Comparison of ENCODE assay signal across 19 cellular contexts in genomic region chr10:64041989-64042490, GRCh38.
DNase-seq lines count a peak whose midpoint lies in the region; ATAC-seq and TF ChIP-seq lines count a peak whose summit lies in the region.
"Had no signal": no experiment of that assay in that cellular context is flagged by ENCODE, and none has a peak within 500 bp of the region (broad histone marks: within the 10 kb centered on the region; RNA-seq: fewer than 3 reads in every experiment).

No MANE protein-coding gene starts in this region.

- H3K4me1 Mint-ChIP-seq in activated naive CD8-positive, alpha-beta T cell treated with anti-CD3 and anti-CD28 coated beads, Interleukin-2, amount 10 ng/mL, durations not matched to agents 7 days and 5 days = peaks cover 4% of the 10 kb centered on the region
- H3K4me1 Mint-ChIP-seq in naive B cell (peaks cover 5 to 8% (median 5%) of the 10 kb centered on the region in 3 donors), mesothelial cell of epicardium (peaks cover 5% of the 10 kb centered on the region)

- no peaks in the 10 kb centered on the region for H3K9me3 ChIP-seq in aorta (ENCODE audit: control insufficient read depth, low read length)

- intact Hi-C loops in aorta (cut with DNase I) = no loop called here

- POLR2A ChIA-PET in activated naive CD8-positive, alpha-beta T cell treated with anti-CD3 and anti-CD28 coated beads, Interleukin-2, amount 10 ng/mL, durations not matched to agents 7 days and 5 days (lab: Charles Lee) = no interaction called here

- no peaks in the 10 kb centered on the region for H3K36me3 Mint-ChIP-seq in activated naive CD8-positive, alpha-beta T cell treated with anti-CD3 and anti-CD28 coated beads, Interleukin-2, amount 10 ng/mL, durations not matched to agents 7 days and 5 days
- H3K36me3 Mint-ChIP-seq in naive B cell (no peaks in the 10 kb centered on the region), mesothelial cell of epicardium (no peaks in the 10 kb centered on the region)
- H3K36me3 Mint-ChIP-seq: activated naive CD4-positive, alpha-beta T cell treated with anti-CD3 and anti-CD28 coated beads, Interleukin-2, amount 10 ng/mL, durations not matched to agents 7 days and 5 days; brain had no signal

- H3K27me3 ChIP-seq in aorta (ENCODE audit: control insufficient read depth in 1 of 2, insufficient read depth in 2 of 2, low read length in 1 of 2) = no peaks in the 10 kb centered on the region
- H3K27me3 ChIP-seq: foreskin keratinocyte had no signal

- peak; percentile 1 for DNase-seq in stimulated activated CD4-positive, alpha-beta T cell treated with anti-CD3 and anti-CD28 coated beads, Interleukin-1b, Interleukin-23, amount 100 ng/mL, for 48 hours
- DNase-seq in stimulated activated CD4-positive, alpha-beta T cell treated with anti-CD3 and anti-CD28 coated beads, Interleukin-15, amount 100 ng/mL, for 24 hours = no peak
- DNase-seq in activated naive CD8-positive, alpha-beta T cell treated with anti-CD3 and anti-CD28 coated beads, Interleukin-2, amount 10 ng/mL, durations not matched to agents 7 days and 5 days = no peak
- peak; percentile 0 for DNase-seq in naive B cell
- DNase-seq in aorta = no peak
- no peak for DNase-seq in mesothelial cell of epicardium (ENCODE audit: low spot score in 2 of 2, unreplicated experiment in 2 of 2)
- DNase-seq in hippocampal formation (lab: John Stamatoyannopoulos, UW) = no peak
- no peak for DNase-seq in NCI-H1048 (lab: John Stamatoyannopoulos, UW)
- DNase-seq: COR-L47, dermis blood vessel endothelial cell, kidney glomerular epithelial cell, NCI-H1092 treated with DMSO at 0.1 percent for 48 hours, NCI-H446 treated with DMSO at 0.1 percent for 48 hours had no signal

- TF ChIP-seq CTCF in mesothelial cell of epicardium (IDR thresholded peaks at IDR 0.05; ENCODE audit: unreplicated experiment) = no peak

- H3K4me3 ChIP-seq in aorta (ENCODE audit: low read length in 2 of 2) = no peak overlapping the region
- H3K4me3 ChIP-seq: SK-N-MC had no signal

- H3K36me3 ChIP-seq in aorta (ENCODE audit: control insufficient read depth in 1 of 2, insufficient read depth in 2 of 2, low read length in 1 of 2) = no peaks in the 10 kb centered on the region

- H3K4me3 Mint-ChIP-seq in activated naive CD8-positive, alpha-beta T cell treated with anti-CD3 and anti-CD28 coated beads, Interleukin-2, amount 10 ng/mL, durations not matched to agents 7 days and 5 days = peak overlapping the region; percentile 7
- H3K4me3 Mint-ChIP-seq in naive B cell (peak overlapping the region in 6 of 8 donors; percentile 27 to 73 (median 44)), mesothelial cell of epicardium (no peak overlapping the region)
- H3K4me3 Mint-ChIP-seq: brain had no signal

- no peak overlapping the region for H3K27ac Mint-ChIP-seq in activated naive CD8-positive, alpha-beta T cell treated with anti-CD3 and anti-CD28 coated beads, Interleukin-2, amount 10 ng/mL, durations not matched to agents 7 days and 5 days
- H3K27ac Mint-ChIP-seq in naive B cell = no peak overlapping the region
- H3K27ac Mint-ChIP-seq in mesothelial cell of epicardium = no peak overlapping the region
- H3K27ac Mint-ChIP-seq: activated naive CD4-positive, alpha-beta T cell treated with anti-CD3 and anti-CD28 coated beads, Interleukin-2, amount 10 ng/mL, durations not matched to agents 7 days and 5 days had no signal

- ATAC-seq in activated naive CD8-positive, alpha-beta T cell treated with anti-CD3 and anti-CD28 coated beads, Interleukin-2, amount 10 ng/mL, durations not matched to agents 7 days and 5 days (ENCODE audit: low read depth) = no peak
- no peak for ATAC-seq in naive B cell (ENCODE audit: low read depth in 2 of 2)
- peak; percentile 48 for ATAC-seq in aorta (ENCODE audit: low FRiP score)

- peaks cover 3% of the 10 kb centered on the region for H3K27me3 Mint-ChIP-seq in activated naive CD8-positive, alpha-beta T cell treated with anti-CD3 and anti-CD28 coated beads, Interleukin-2, amount 10 ng/mL, durations not matched to agents 7 days and 5 days
- H3K27me3 Mint-ChIP-seq in naive B cell = no peaks in the 10 kb centered on the region
- peaks cover 3% of the 10 kb centered on the region for H3K27me3 Mint-ChIP-seq in mesothelial cell of epicardium (ENCODE audit: low read depth)
- H3K27me3 Mint-ChIP-seq: activated naive CD4-positive, alpha-beta T cell treated with anti-CD3 and anti-CD28 coated beads, Interleukin-2, amount 10 ng/mL, durations not matched to agents 7 days and 5 days had no signal

- no peak overlapping the region for H3K27ac ChIP-seq in aorta (ENCODE audit: low read depth in 1 of 2, low read length in 2 of 2)
- H3K27ac ChIP-seq: epithelial cell of prostate, foreskin keratinocyte, KMS-11, SK-N-MC had no signal

- no peaks in the 10 kb centered on the region for H3K4me1 ChIP-seq in aorta (ENCODE audit: control insufficient read depth in 1 of 2, insufficient read depth in 2 of 2, low read length in 2 of 2)
- H3K4me1 ChIP-seq: foreskin keratinocyte had no signal

- H3K9me3 Mint-ChIP-seq in activated naive CD8-positive, alpha-beta T cell treated with anti-CD3 and anti-CD28 coated beads, Interleukin-2, amount 10 ng/mL, durations not matched to agents 7 days and 5 days = no peaks in the 10 kb centered on the region
- H3K9me3 Mint-ChIP-seq in naive B cell (no peaks in the 10 kb centered on the region), mesothelial cell of epicardium (no peaks in the 10 kb centered on the region)
- H3K9me3 Mint-ChIP-seq: activated naive CD4-positive, alpha-beta T cell treated with anti-CD3 and anti-CD28 coated beads, Interleukin-2, amount 10 ng/mL, durations not matched to agents 7 days and 5 days; brain had no signal

- WGBS in aorta, 2 donors = 63 to 67% methylated on average over 13 to 19 of the region's 19 CpGs

Comparison
In these comparisons a context has a peak if more than half of its experiments do, and no peak if none do; other contexts are left out.
1. DNase-seq: peak in stimulated activated CD4-positive, alpha-beta T cell treated with anti-CD3 and anti-CD28 coated beads, Interleukin-1b, Interleukin-23, amount 100 ng/mL, for 48 hours (single experiment) and naive B cell (single experiment); none in stimulated activated CD4-positive, alpha-beta T cell treated with anti-CD3 and anti-CD28 coated beads, Interleukin-15, amount 100 ng/mL, for 24 hours (single experiment), activated naive CD8-positive, alpha-beta T cell treated with anti-CD3 and anti-CD28 coated beads, Interleukin-2, amount 10 ng/mL, durations not matched to agents 7 days and 5 days (single experiment), aorta (0 of 2), mesothelial cell of epicardium (0 of 2), hippocampal formation (0 of 2) and NCI-H1048 (single experiment).